In genomic region chr14:89040080-89040437, GRCh38 we compare ENCODE assay signal across 8 cellular contexts.
DNase-seq lines count a peak whose midpoint lies in the region; ATAC-seq and TF ChIP-seq lines count a peak whose summit lies in the region.

No MANE protein-coding gene starts in this region.

- peak; percentile 24 for ATAC-seq in CD4-positive, alpha-beta T cell (ENCODE audit: poor library complexity)
- peak; percentile 24 for ATAC-seq in activated naive CD8-positive, alpha-beta T cell treated with anti-CD3 and anti-CD28 coated beads, Interleukin-2, amount 50 U/mL, for 24 hours

- no peak overlapping the region for H3K4me2 ChIP-seq in MM.1S (ENCODE audit: low read depth, low read length)

- no peaks in the 10 kb centered on the region for H3F3A ChIP-seq in MM.1S (ENCODE audit: insufficient read depth, low read length)

- H3K79me2 ChIP-seq in MM.1S (ENCODE audit: low read length) = no peaks in the 10 kb centered on the region

- H3K9me3 Mint-ChIP-seq in CD4-positive, alpha-beta T cell = no peaks in the 10 kb centered on the region
- H3K9me3 Mint-ChIP-seq in activated naive CD8-positive, alpha-beta T cell treated with anti-CD3 and anti-CD28 coated beads, Interleukin-2, amount 50 U/mL, for 24 hours = peaks cover 6% of the 10 kb centered on the region
- peaks cover 3% of the 10 kb centered on the region for H3K9me3 Mint-ChIP-seq in nephron

- H3K4me3 ChIP-seq in MM.1S (ENCODE audit: low read length) = no peak overlapping the region

- H3K4me3 Mint-ChIP-seq in CD4-positive, alpha-beta T cell = no peak overlapping the region
- peak overlapping the region; percentile 72 for H3K4me3 Mint-ChIP-seq in activated naive CD8-positive, alpha-beta T cell treated with anti-CD3 and anti-CD28 coated beads, Interleukin-2, amount 50 U/mL, for 24 hours
- H3K4me3 Mint-ChIP-seq in nephron = peak overlapping the region; percentile 80 to 86 (median 84)

- H3K9ac ChIP-seq in MM.1S (ENCODE audit: low read length) = no peak overlapping the region

- TF ChIP-seq CTCF in CD4-positive, alpha-beta T cell (IDR thresholded peaks at IDR 0.05) = no peak
- TF ChIP-seq CTCF in nephron (IDR thresholded peaks at IDR 0.05; ENCODE audit: unreplicated experiment in 3 of 3) (no peak), MM.1S (IDR thresholded peaks at IDR 0.05; ENCODE audit: low read length) (no peak)

- H4K20me1 ChIP-seq in MM.1S (ENCODE audit: insufficient read depth, low read length) = no peaks in the 10 kb centered on the region

- H3K9me2 ChIP-seq in MM.1S (replicated peaks; ENCODE audit: insufficient read depth, low read length) = no peaks in the 10 kb centered on the region

- intact Hi-C loops in CD4-positive, alpha-beta T cell (cut with DNase I, micrococcal nuclease) = loop anchor here (1.0 to 5.0 kb wide), 4 partner anchors 137 to 875 kb away; no protein-coding TSS in a partner anchor

- H3K4me1 Mint-ChIP-seq in CD4-positive, alpha-beta T cell (ENCODE audit: low read depth) = peaks cover 15% of the 10 kb centered on the region
- H3K4me1 Mint-ChIP-seq in activated naive CD8-positive, alpha-beta T cell treated with anti-CD3 and anti-CD28 coated beads, Interleukin-2, amount 50 U/mL, for 24 hours = peaks cover 12% of the 10 kb centered on the region
- peaks cover 15% of the 10 kb centered on the region for H3K4me1 Mint-ChIP-seq in nephron

- no peaks in the 10 kb centered on the region for H3K4me1 ChIP-seq in MM.1S (ENCODE audit: low read length)

- peaks cover 5% of the 10 kb centered on the region for H3K9me3 ChIP-seq in CD4-positive, alpha-beta T cell (ENCODE audit: control insufficient read depth, low read length)
- no peaks in the 10 kb centered on the region for H3K9me3 ChIP-seq in MM.1S (replicated peaks; ENCODE audit: insufficient read depth, low read length)

- H3K27me3 ChIP-seq in CD4-positive, alpha-beta T cell (ENCODE audit: control insufficient read depth, insufficient read depth, low read length) = no peaks in the 10 kb centered on the region
- no peaks in the 10 kb centered on the region for H3K27me3 ChIP-seq in MM.1S (replicated peaks; ENCODE audit: insufficient read depth, low read length)

- CTCF ChIA-PET in CD4-positive, alpha-beta T cell (lab: Charles Lee) = no interaction called here
- CTCF ChIA-PET in HEK293T (lab: Yijun Ruan, JAX) = interaction anchor here (1.1 kb wide), 1 partner anchor 276 kb away, joined by 3 read pairs; no protein-coding TSS in a partner anchor

- no peaks in the 10 kb centered on the region for H3K36me3 ChIP-seq in MM.1S (replicated peaks; ENCODE audit: insufficient read depth, low read length)

- POLR2A ChIA-PET in CD4-positive, alpha-beta T cell (lab: Charles Lee) = no interaction called here
- POLR2A ChIA-PET in HEK293T (lab: Yijun Ruan, JAX) = no interaction called here

- no peak overlapping the region for H3K27ac ChIP-seq in CD4-positive, alpha-beta T cell (ENCODE audit: low read depth, low read length)
- H3K27ac ChIP-seq in MM.1S (ENCODE audit: low read length) = no peak overlapping the region

- DNase-seq in CD4-positive, alpha-beta T cell = no peak
- DNase-seq in HEK293T (ENCODE audit: extremely low spot score) = peak; percentile 16
- no peak for DNase-seq in activated naive CD8-positive, alpha-beta T cell treated with anti-CD3 and anti-CD28 coated beads, Interleukin-2, amount 50 U/mL, for 24 hours
- DNase-seq in NCI-H345 (lab: John Stamatoyannopoulos, UW) = no peak
- DNase-seq in MM.1S = no peak
- DNase-seq in DMS 273 (lab: John Stamatoyannopoulos, UW; ENCODE audit: unreplicated experiment) = no peak
- no peak for DNase-seq in iPS-NIHi7 (ENCODE audit: extremely low spot score)

- H3K36me3 Mint-ChIP-seq in CD4-positive, alpha-beta T cell (ENCODE audit: low read depth) = no peaks in the 10 kb centered on the region
- H3K36me3 Mint-ChIP-seq in activated naive CD8-positive, alpha-beta T cell treated with anti-CD3 and anti-CD28 coated beads, Interleukin-2, amount 50 U/mL, for 24 hours (ENCODE audit: low read depth) = peaks cover 6% of the 10 kb centered on the region
- no peaks in the 10 kb centered on the region for H3K36me3 Mint-ChIP-seq in nephron (ENCODE audit: low read depth)

- H2AFZ ChIP-seq in MM.1S (ENCODE audit: low read length) = no peak overlapping the region

- H3K27me3 Mint-ChIP-seq in CD4-positive, alpha-beta T cell = peaks cover 51% of the 10 kb centered on the region
- peaks cover 33% of the 10 kb centered on the region for H3K27me3 Mint-ChIP-seq in activated naive CD8-positive, alpha-beta T cell treated with anti-CD3 and anti-CD28 coated beads, Interleukin-2, amount 50 U/mL, for 24 hours
- peaks cover 24% of the 10 kb centered on the region for H3K27me3 Mint-ChIP-seq in nephron (ENCODE audit: low read depth)

- H3K27ac Mint-ChIP-seq in CD4-positive, alpha-beta T cell = no peak overlapping the region
- H3K27ac Mint-ChIP-seq in activated naive CD8-positive, alpha-beta T cell treated with anti-CD3 and anti-CD28 coated beads, Interleukin-2, amount 50 U/mL, for 24 hours = no peak overlapping the region
- H3K27ac Mint-ChIP-seq in nephron = peak overlapping the region; percentile 91 to 92 (median 91)

TF ChIP-seq in HEK293T, 16 proteins besides CTCF, POLR2A, EP300 and RAD21:
- TF ChIP-seq FOXA1 (IDR thresholded peaks at IDR 0.05) = no peak
- no peak for TF ChIP-seq ZNF384 (IDR thresholded peaks at IDR 0.05)
- TF ChIP-seq SUZ12 (IDR thresholded peaks at IDR 0.05) = no peak
- no peak for TF ChIP-seq L3MBTL2 (conservative IDR thresholded peaks at IDR 0.05)
- no peak for TF ChIP-seq ARNT (IDR thresholded peaks at IDR 0.05)
- no peak for TF ChIP-seq LEF1 (IDR thresholded peaks at IDR 0.05; ENCODE audit: borderline replicate concordance)
- TF ChIP-seq HDGF (IDR thresholded peaks at IDR 0.05; ENCODE audit: borderline replicate concordance) = no peak
- TF ChIP-seq, protein P1, sequence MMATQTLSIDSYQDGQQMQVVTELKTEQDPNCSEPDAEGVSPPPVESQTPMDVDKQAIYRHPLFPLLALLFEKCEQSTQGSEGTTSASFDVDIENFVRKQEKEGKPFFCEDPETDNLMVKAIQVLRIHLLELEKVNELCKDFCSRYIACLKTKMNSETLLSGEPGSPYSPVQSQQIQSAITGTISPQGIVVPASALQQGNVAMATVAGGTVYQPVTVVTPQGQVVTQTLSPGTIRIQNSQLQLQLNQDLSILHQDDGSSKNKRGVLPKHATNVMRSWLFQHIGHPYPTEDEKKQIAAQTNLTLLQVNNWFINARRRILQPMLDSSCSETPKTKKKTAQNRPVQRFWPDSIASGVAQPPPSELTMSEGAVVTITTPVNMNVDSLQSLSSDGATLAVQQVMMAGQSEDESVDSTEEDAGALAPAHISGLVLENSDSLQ (IDR thresholded peaks at IDR 0.05) = no peak
- TF ChIP-seq BHLHE40 (IDR thresholded peaks at IDR 0.05; ENCODE audit: borderline replicate concordance) = no peak
- TF ChIP-seq ELF4 (IDR thresholded peaks at IDR 0.05) = no peak
- no peak for TF ChIP-seq FOXK2 (IDR thresholded peaks at IDR 0.05)
- no peak for TF ChIP-seq NFRKB (IDR thresholded peaks at IDR 0.05)
- no peak for TF ChIP-seq FOXM1 (IDR thresholded peaks at IDR 0.05; ENCODE audit: borderline replicate concordance)
- TF ChIP-seq TARDBP (IDR thresholded peaks at IDR 0.05) = no peak
- no peak for TF ChIP-seq CTBP1 (IDR thresholded peaks at IDR 0.05; ENCODE audit: borderline replicate concordance)
- no peak for TF ChIP-seq SP1 (IDR thresholded peaks at IDR 0.05)

Comparison
In these comparisons a context has a peak if more than half of its experiments do, and no peak if none do; other contexts are left out.
1. H3K27ac Mint-ChIP-seq: peak in nephron (3 of 3); none in CD4-positive, alpha-beta T cell (single experiment) and activated naive CD8-positive, alpha-beta T cell treated with anti-CD3 and anti-CD28 coated beads, Interleukin-2, amount 50 U/mL, for 24 hours (single experiment).